In genomic region chr18:29383311-29384273, GRCh38 we compare ENCODE assay signal across 13 cellular contexts.
DNase-seq lines count a peak whose midpoint lies in the region; ATAC-seq and TF ChIP-seq lines count a peak whose summit lies in the region.
"Had no signal": no experiment of that assay in that cellular context is flagged by ENCODE, and none has a peak within 500 bp of the region (broad histone marks: within the 10 kb centered on the region; RNA-seq: fewer than 3 reads in every experiment).

No MANE protein-coding gene starts in this region.

- intact Hi-C loops in PC-3 (cut with micrococcal nuclease), result no loop called here
- intact Hi-C loops in heart left ventricle (cut with DNase I), result no loop called here
- intact Hi-C loops in psoas muscle (cut with DNase I), result no loop called here

- no peak for TF ChIP-seq POLR2A in heart left ventricle (IDR thresholded peaks at IDR 0.05)

- no peaks in the 10 kb centered on the region for H3K27me3 ChIP-seq in SK-N-SH (ENCODE audit: insufficient read depth)
- no peaks in the 10 kb centered on the region for H3K27me3 ChIP-seq in PC-3 (ENCODE audit: low read length)
- H3K27me3 ChIP-seq in heart left ventricle, result no peaks in the 10 kb centered on the region
- H3K27me3 ChIP-seq in psoas muscle (ENCODE audit: insufficient read depth in 3 of 3, low read length in 2 of 3), result no peaks in the 10 kb centered on the region

- TF ChIP-seq RAD21 in SK-N-SH (IDR thresholded peaks at IDR 0.05; ENCODE audit: low read length), result no peak

- no peak overlapping the region for H3K4me3 ChIP-seq in SK-N-SH (ENCODE audit: low read depth in 2 of 2, low read length in 1 of 2)
- no peak overlapping the region for H3K4me3 ChIP-seq in PC-3 (ENCODE audit: low read length)
- H3K4me3 ChIP-seq in heart left ventricle, result no peak overlapping the region
- no peak overlapping the region for H3K4me3 ChIP-seq in psoas muscle

- no peak for ATAC-seq in SK-N-SH treated with all-trans-retinoic acid at 6 μM for 48 hours
- peak; percentile 68 for ATAC-seq in HG03025 (IDR thresholded peaks at IDR 0.05; ENCODE audit: low FRiP score, unreplicated experiment)
- ATAC-seq in PC-3, result no peak
- ATAC-seq in heart left ventricle, result no peak
- ATAC-seq in psoas muscle, result no peak
- ATAC-seq: stimulated activated naive CD8-positive, alpha-beta T cell treated with anti-CD3 and anti-CD28 coated beads, Interleukin-15, amount 100 ng/mL, for 72 hours had no signal

- no TSS peak for BruUV-seq in PC-3 (replicated peaks; lab: Mats Ljungman, UMichigan)

- DNase-seq in SK-N-SH (no peak), PC-3 (peak; percentile 24), NCI-H748 (lab: John Stamatoyannopoulos, UW; ENCODE audit: unreplicated experiment) (no peak), GM10266 (ENCODE audit: extremely low spot score) (no peak), heart left ventricle (no peak), psoas muscle (no peak)
- DNase-seq: DMS 273 treated with DMSO at 0.1 percent for 48 hours; GOT3; NCI-H1694; stimulated activated naive CD8-positive, alpha-beta T cell treated with anti-CD3 and anti-CD28 coated beads, Interleukin-15, amount 100 ng/mL, for 72 hours had no signal

- H3K79me2 ChIP-seq in SK-N-SH (ENCODE audit: insufficient read depth) (no peaks in the 10 kb centered on the region), PC-3 (ENCODE audit: low read length) (no peaks in the 10 kb centered on the region)
- H3K79me2 ChIP-seq: parathyroid adenoma had no signal

- H3F3A ChIP-seq in SK-N-SH (replicated peaks; ENCODE audit: insufficient read depth) (no peaks in the 10 kb centered on the region), PC-3 (ENCODE audit: low read length, unreplicated experiment) (no peaks in the 10 kb centered on the region)

- H3K36me3 ChIP-seq in SK-N-SH (replicated peaks in 1 of 2; ENCODE audit: control insufficient read depth in 1 of 2, insufficient read depth in 2 of 2, low read length in 1 of 2) (no peaks in the 10 kb centered on the region), PC-3 (ENCODE audit: low read depth, low read length) (no peaks in the 10 kb centered on the region), heart left ventricle (no peaks in the 10 kb centered on the region), psoas muscle (ENCODE audit: insufficient read depth in 1 of 2, low read depth in 1 of 2) (no peaks in the 10 kb centered on the region)

- POLR2A ChIA-PET in SK-N-SH (lab: Yijun Ruan, JAX), result no interaction called here
- POLR2A ChIA-PET in PC-3 (lab: Charles Lee; ENCODE audit: unreplicated experiment), result interaction anchor here (0.7 kb wide), 1 partner anchor 591 kb away, joined by 3 read pairs; no protein-coding TSS in a partner anchor

- H3K9ac ChIP-seq in SK-N-SH (no peak overlapping the region), PC-3 (ENCODE audit: low read length) (no peak overlapping the region)
- H3K9ac ChIP-seq: parathyroid adenoma had no signal

- no peak overlapping the region for H2AFZ ChIP-seq in SK-N-SH (ENCODE audit: low read depth)
- H2AFZ ChIP-seq in PC-3 (ENCODE audit: low read length), result no peak overlapping the region
- H2AFZ ChIP-seq: parathyroid adenoma had no signal

- 50% methylated on average over 5 of the region's 5 CpGs for WGBS in SK-N-SH (ENCODE audit: low lambda C conversion rate)
- WGBS in heart left ventricle, 4 donors, result 69 to 73% (median 71%) methylated on average over 5 of the region's 5 CpGs
- 45 to 52% (median 48%) methylated on average over 5 of the region's 5 CpGs for WGBS in psoas muscle, 3 donors

- CTCF ChIA-PET in SK-N-SH (lab: Yijun Ruan, JAX) (no interaction called here), PC-3 (lab: Charles Lee) (interaction anchor here (0.6 kb wide), 1 partner anchor 402 kb away, joined by 3 read pairs; no protein-coding TSS in a partner anchor)

- H3K27ac ChIP-seq in SK-N-SH (ENCODE audit: low read depth in 2 of 2, low read length in 1 of 2), result no peak overlapping the region
- H3K27ac ChIP-seq in PC-3 (ENCODE audit: low read length), result no peak overlapping the region
- H3K27ac ChIP-seq in heart left ventricle, result no peak overlapping the region
- H3K27ac ChIP-seq in psoas muscle, result no peak overlapping the region
- H3K27ac ChIP-seq: parathyroid adenoma had no signal

- TF ChIP-seq CTCF in SK-N-SH (IDR thresholded peaks at IDR 0.05) (no peak), PC-3 (conservative IDR thresholded peaks at IDR 0.05; ENCODE audit: low read depth, low read length) (no peak), GM10266 (IDR thresholded peaks at IDR 0.05; ENCODE audit: control insufficient read depth, insufficient read depth, low read depth, missing control alignments) (no peak), heart left ventricle (IDR thresholded peaks at IDR 0.05) (no peak), psoas muscle (IDR thresholded peaks at IDR 0.05) (no peak)

- H3K9me2 ChIP-seq in SK-N-SH, result no peaks in the 10 kb centered on the region
- no peaks in the 10 kb centered on the region for H3K9me2 ChIP-seq in PC-3 (replicated peaks; ENCODE audit: low read length)

- H3K4me1 ChIP-seq in SK-N-SH (ENCODE audit: control insufficient read depth in 1 of 2, insufficient read depth in 2 of 2, low read depth in 1 of 2, low read length in 1 of 2) (no peaks in the 10 kb centered on the region), PC-3 (ENCODE audit: insufficient read depth, low read length) (peaks cover 16% of the 10 kb centered on the region), heart left ventricle (no peaks in the 10 kb centered on the region), psoas muscle (no peaks in the 10 kb centered on the region)
- H3K4me1 ChIP-seq: parathyroid adenoma had no signal

- no peaks in the 10 kb centered on the region for H3K9me3 ChIP-seq in SK-N-SH
- H3K9me3 ChIP-seq in PC-3 (ENCODE audit: low read length), result no peaks in the 10 kb centered on the region
- peaks cover 0 to 6% (median 0%) of the 10 kb centered on the region in 12 donors for H3K9me3 ChIP-seq in heart left ventricle
- H3K9me3 ChIP-seq in psoas muscle, result no peaks in the 10 kb centered on the region

- no peak overlapping the region for H3K4me2 ChIP-seq in SK-N-SH
- H3K4me2 ChIP-seq in PC-3 (ENCODE audit: low read length), result no peak overlapping the region

- H4K20me1 ChIP-seq in SK-N-SH (ENCODE audit: insufficient read depth) (no peaks in the 10 kb centered on the region), PC-3 (ENCODE audit: low read length) (no peaks in the 10 kb centered on the region)

- no peak for TF ChIP-seq EP300 in SK-N-SH (IDR thresholded peaks at IDR 0.05; ENCODE audit: borderline replicate concordance in 1 of 2, low read depth in 1 of 2, low read length in 1 of 2)

TF ChIP-seq in SK-N-SH, 30 proteins besides CTCF, POLR2A, EP300 and RAD21 (continues in another document):
- TF ChIP-seq, protein P1, sequence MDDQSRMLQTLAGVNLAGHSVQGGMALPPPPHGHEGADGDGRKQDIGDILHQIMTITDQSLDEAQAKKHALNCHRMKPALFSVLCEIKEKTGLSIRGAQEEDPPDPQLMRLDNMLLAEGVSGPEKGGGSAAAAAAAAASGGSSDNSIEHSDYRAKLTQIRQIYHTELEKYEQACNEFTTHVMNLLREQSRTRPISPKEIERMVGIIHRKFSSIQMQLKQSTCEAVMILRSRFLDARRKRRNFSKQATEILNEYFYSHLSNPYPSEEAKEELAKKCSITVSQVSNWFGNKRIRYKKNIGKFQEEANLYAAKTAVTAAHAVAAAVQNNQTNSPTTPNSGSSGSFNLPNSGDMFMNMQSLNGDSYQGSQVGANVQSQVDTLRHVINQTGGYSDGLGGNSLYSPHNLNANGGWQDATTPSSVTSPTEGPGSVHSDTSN (IDR thresholded peaks at IDR 0.05), result peak; percentile 26; the same call in 1 of the 2 replicates
- TF ChIP-seq TCF12 (IDR thresholded peaks at IDR 0.05), result no peak
- TF ChIP-seq, protein P2, sequence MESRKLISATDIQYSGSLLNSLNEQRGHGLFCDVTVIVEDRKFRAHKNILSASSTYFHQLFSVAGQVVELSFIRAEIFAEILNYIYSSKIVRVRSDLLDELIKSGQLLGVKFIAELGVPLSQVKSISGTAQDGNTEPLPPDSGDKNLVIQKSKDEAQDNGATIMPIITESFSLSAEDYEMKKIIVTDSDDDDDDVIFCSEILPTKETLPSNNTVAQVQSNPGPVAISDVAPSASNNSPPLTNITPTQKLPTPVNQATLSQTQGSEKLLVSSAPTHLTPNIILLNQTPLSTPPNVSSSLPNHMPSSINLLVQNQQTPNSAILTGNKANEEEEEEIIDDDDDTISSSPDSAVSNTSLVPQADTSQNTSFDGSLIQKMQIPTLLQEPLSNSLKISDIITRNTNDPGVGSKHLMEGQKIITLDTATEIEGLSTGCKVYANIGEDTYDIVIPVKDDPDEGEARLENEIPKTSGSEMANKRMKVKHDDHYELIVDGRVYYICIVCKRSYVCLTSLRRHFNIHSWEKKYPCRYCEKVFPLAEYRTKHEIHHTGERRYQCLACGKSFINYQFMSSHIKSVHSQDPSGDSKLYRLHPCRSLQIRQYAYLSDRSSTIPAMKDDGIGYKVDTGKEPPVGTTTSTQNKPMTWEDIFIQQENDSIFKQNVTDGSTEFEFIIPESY (IDR thresholded peaks at IDR 0.05; ENCODE audit: borderline replicate concordance, low read depth), result no peak

TF ChIP-seq in SK-N-SH treated with all-trans-retinoic acid at 6 μM for 48 hours, 23 proteins besides CTCF, POLR2A, EP300 and RAD21:
- TF ChIP-seq ARNTL (CRISPR knock-in tag; IDR thresholded peaks at IDR 0.05; ENCODE audit: borderline replicate concordance, low read depth), result no peak
- no peak for TF ChIP-seq ZNF565 (CRISPR knock-in tag; conservative IDR thresholded peaks at IDR 0.05; ENCODE audit: low read depth)
TF ChIP-seq in SK-N-SH treated with all-trans-retinoic acid at 6 μM for 48 hours: peak in this region for 0.
